ENCODE assay signal across 10 cellular contexts in genomic region chr9:82410306-82410705, GRCh38.
DNase-seq lines count a peak whose midpoint lies in the region; ATAC-seq and FAIRE-seq lines count a peak whose summit lies in the region.
"Had no signal": no experiment of that assay in that cellular context is flagged by ENCODE, and none has a peak within 500 bp of the region (broad histone marks: within the 10 kb centered on the region; RNA-seq: fewer than 3 reads in every experiment).

No MANE protein-coding gene starts in this region.

- intact Hi-C loops in activated CD4-positive, alpha-beta T cell treated with anti-CD3 and anti-CD28 coated beads for 36 hours (cut with DNase I, micrococcal nuclease), result no loop called here

- H3K4me3 Mint-ChIP-seq in activated CD4-positive, alpha-beta T cell treated with anti-CD3 and anti-CD28 coated beads for 36 hours, result no peak overlapping the region
- H3K4me3 Mint-ChIP-seq in stimulated activated naive B cell treated with anti-CD40 and anti-IgM and Interleukin-4, amounts not matched to agents 10 μg/mL and 1 μg/mL and 100 μg/mL, for 72 hours, result no peak overlapping the region
- H3K4me3 Mint-ChIP-seq: activated naive CD8-positive, alpha-beta T cell treated with anti-CD3 and anti-CD28 coated beads, Interleukin-2, amount 10 ng/mL, durations not matched to agents 7 days and 5 days had no signal

- ATAC-seq in activated CD4-positive, alpha-beta T cell treated with anti-CD3 and anti-CD28 coated beads for 36 hours, result peak; percentile 49
- ATAC-seq in HG02973 (IDR thresholded peaks at IDR 0.05; ENCODE audit: unreplicated experiment), result peak; percentile 98
- ATAC-seq in stimulated activated naive B cell treated with anti-CD40 and anti-IgM and Interleukin-4, amounts not matched to agents 10 μg/mL and 1 μg/mL and 100 μg/mL, for 72 hours (replicated peaks), result peak; percentile 89 to 97

- POLR2A ChIA-PET in activated CD4-positive, alpha-beta T cell treated with anti-CD3 and anti-CD28 coated beads for 36 hours (lab: Charles Lee), result no interaction called here

- no peaks in the 10 kb centered on the region for H3K27me3 Mint-ChIP-seq in activated CD4-positive, alpha-beta T cell treated with anti-CD3 and anti-CD28 coated beads for 36 hours
- H3K27me3 Mint-ChIP-seq in stimulated activated naive B cell treated with anti-CD40 and anti-IgM and Interleukin-4, amounts not matched to agents 10 μg/mL and 1 μg/mL and 100 μg/mL, for 72 hours, result peaks cover 0 to 5% of the 10 kb centered on the region in 2 donors
- H3K27me3 Mint-ChIP-seq: activated naive CD8-positive, alpha-beta T cell treated with anti-CD3 and anti-CD28 coated beads, Interleukin-2, amount 10 ng/mL, durations not matched to agents 7 days and 5 days had no signal

- peaks cover 6% of the 10 kb centered on the region for H3K9me3 Mint-ChIP-seq in activated CD4-positive, alpha-beta T cell treated with anti-CD3 and anti-CD28 coated beads for 36 hours (ENCODE audit: low read depth)
- peaks cover 0 to 4% of the 10 kb centered on the region in 2 donors for H3K9me3 Mint-ChIP-seq in stimulated activated naive B cell treated with anti-CD40 and anti-IgM and Interleukin-4, amounts not matched to agents 10 μg/mL and 1 μg/mL and 100 μg/mL, for 72 hours

- no peak overlapping the region for H3K27ac Mint-ChIP-seq in activated CD4-positive, alpha-beta T cell treated with anti-CD3 and anti-CD28 coated beads for 36 hours
- H3K27ac Mint-ChIP-seq in stimulated activated naive B cell treated with anti-CD40 and anti-IgM and Interleukin-4, amounts not matched to agents 10 μg/mL and 1 μg/mL and 100 μg/mL, for 72 hours, result no peak overlapping the region
- H3K27ac Mint-ChIP-seq: activated naive CD8-positive, alpha-beta T cell treated with anti-CD3 and anti-CD28 coated beads, Interleukin-2, amount 10 ng/mL, durations not matched to agents 7 days and 5 days had no signal

- CTCF ChIA-PET in activated CD4-positive, alpha-beta T cell treated with anti-CD3 and anti-CD28 coated beads for 36 hours (lab: Charles Lee), result no interaction called here

- no peak for FAIRE-seq in RCC 7860 (lab: Jason Lieb, UNC)

- no peak for DNase-seq in activated CD4-positive, alpha-beta T cell treated with anti-CD3 and anti-CD28 coated beads for 36 hours
- no peak for DNase-seq in activated CD4-positive, alpha-beta T cell treated with anti-CD3 and anti-CD28 coated beads, Interleukin-2, amount 50 U/mL, for 48 hours
- peak; percentile 12 for DNase-seq in RCC 7860 (ENCODE audit: low spot score)
- peak; percentile 9 for DNase-seq in stimulated activated naive B cell treated with anti-CD40 and anti-IgM and Interleukin-4, amounts not matched to agents 10 μg/mL and 1 μg/mL and 100 μg/mL, for 72 hours
- DNase-seq in T-helper 9 cell, result no peak
- DNase-seq in activated effector memory CD4-positive, alpha-beta T cell treated with Interleukin-2 at 50 U/mL for 16 hours, result no peak
- DNase-seq in activated gamma-delta T cell (lab: John Stamatoyannopoulos, UW), result no peak
- DNase-seq: activated naive CD8-positive, alpha-beta T cell treated with anti-CD3 and anti-CD28 coated beads, Interleukin-2, amount 10 ng/mL, durations not matched to agents 7 days and 5 days; transverse colon had no signal

- no peaks in the 10 kb centered on the region for H3K4me1 Mint-ChIP-seq in activated CD4-positive, alpha-beta T cell treated with anti-CD3 and anti-CD28 coated beads for 36 hours
- H3K4me1 Mint-ChIP-seq in stimulated activated naive B cell treated with anti-CD40 and anti-IgM and Interleukin-4, amounts not matched to agents 10 μg/mL and 1 μg/mL and 100 μg/mL, for 72 hours, result peaks cover 11 to 24% of the 10 kb centered on the region in 2 donors
- H3K4me1 Mint-ChIP-seq: activated naive CD8-positive, alpha-beta T cell treated with anti-CD3 and anti-CD28 coated beads, Interleukin-2, amount 10 ng/mL, durations not matched to agents 7 days and 5 days had no signal

- H3K36me3 Mint-ChIP-seq in activated CD4-positive, alpha-beta T cell treated with anti-CD3 and anti-CD28 coated beads for 36 hours (ENCODE audit: low read depth), result no peaks in the 10 kb centered on the region
- H3K36me3 Mint-ChIP-seq in stimulated activated naive B cell treated with anti-CD40 and anti-IgM and Interleukin-4, amounts not matched to agents 10 μg/mL and 1 μg/mL and 100 μg/mL, for 72 hours, result peaks cover 0 to 4% of the 10 kb centered on the region in 2 donors
- H3K36me3 Mint-ChIP-seq: activated naive CD8-positive, alpha-beta T cell treated with anti-CD3 and anti-CD28 coated beads, Interleukin-2, amount 10 ng/mL, durations not matched to agents 7 days and 5 days had no signal

Comparison
In these comparisons a context has a peak if more than half of its experiments do, and no peak if none do; other contexts are left out.
1. DNase-seq: peak in RCC 7860 (single experiment) and stimulated activated naive B cell treated with anti-CD40 and anti-IgM and Interleukin-4, amounts not matched to agents 10 μg/mL and 1 μg/mL and 100 μg/mL, for 72 hours (single experiment); none in activated CD4-positive, alpha-beta T cell treated with anti-CD3 and anti-CD28 coated beads for 36 hours (single experiment), activated CD4-positive, alpha-beta T cell treated with anti-CD3 and anti-CD28 coated beads, Interleukin-2, amount 50 U/mL, for 48 hours (0 of 2), T-helper 9 cell (single experiment), activated effector memory CD4-positive, alpha-beta T cell treated with Interleukin-2 at 50 U/mL for 16 hours (single experiment) and activated gamma-delta T cell (single experiment).
2. Peak in every context shown above with its lines, with median percentiles within 50 percentile points of each other: ATAC-seq.